1 cellular context compared by ENCODE assay signal in the genomic region with DNA sequence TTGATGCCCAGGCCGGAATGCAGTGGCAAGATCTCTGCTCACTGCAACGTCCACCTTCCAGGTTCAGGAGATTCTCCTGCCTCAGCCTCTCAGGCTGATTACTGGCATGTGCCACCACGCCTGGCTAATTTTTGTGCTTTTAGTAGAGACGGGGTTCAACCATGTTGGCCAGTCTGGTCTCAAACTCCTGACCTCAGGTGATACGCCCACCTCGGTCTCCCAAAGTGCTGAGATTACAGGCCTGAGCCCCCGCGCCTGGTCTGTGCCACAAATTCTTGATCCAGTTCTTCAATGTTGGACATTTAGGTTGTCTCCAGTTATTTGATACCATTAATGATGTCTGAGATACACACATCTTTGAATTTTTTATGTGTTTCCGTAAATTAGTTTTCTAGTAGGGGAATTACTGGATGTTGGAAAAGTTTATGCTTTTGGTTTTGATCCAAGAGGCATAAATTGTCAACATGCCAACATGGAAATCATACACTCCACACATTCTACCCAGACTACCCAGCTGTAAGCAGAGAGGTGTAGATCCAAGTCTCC.
A peak's percentile ranks its signal among the peaks of the same experiment; 100 is the strongest.
TF ChIP-seq lines count a peak whose summit lies in the region.

No MANE protein-coding gene starts in this region.

TF ChIP-seq in K562, 482 proteins besides CTCF, POLR2A, EP300 and RAD21:
- TF ChIP-seq PBX2 (CRISPR knock-in tag; IDR thresholded peaks at IDR 0.05; ENCODE audit: low read depth) (no peak), PBX2 (tag; conservative IDR thresholded peaks at IDR 0.05; ENCODE audit: low read depth) (no peak), CHD4 (IDR thresholded peaks at IDR 0.05; ENCODE audit: insufficient read depth, insufficient replicate concordance, low read depth, low read length, poor library complexity, severe bottlenecking) (no peak), ZNF197 (CRISPR knock-in tag; IDR thresholded peaks at IDR 0.05; ENCODE audit: low read depth) (0 out of 2 replicates have a peak, but pooled peaks have one; percentile 53), CREB1 (IDR thresholded peaks at IDR 0.05) (no peak), CREB1 (CRISPR knock-in tag; IDR thresholded peaks at IDR 0.05) (no peak), NFIC (IDR thresholded peaks at IDR 0.05) (peak; percentile 59), JUN (IDR thresholded peaks at IDR 0.05; ENCODE audit: borderline replicate concordance, low read depth, low read length) (no peak), JUN (CRISPR knock-in tag; IDR thresholded peaks at IDR 0.05; ENCODE audit: borderline replicate concordance) (0 out of 2 replicates have a peak, but pooled peaks have one; percentile 5), SNIP1 (IDR thresholded peaks at IDR 0.05; ENCODE audit: low read depth) (no peak), DACH1 (IDR thresholded peaks at IDR 0.05; ENCODE audit: partially characterized antibody) (peak; percentile 14), GMEB1 (CRISPR knock-in tag; IDR thresholded peaks at IDR 0.05) (no peak), ZNF589 (CRISPR knock-in tag; IDR thresholded peaks at IDR 0.05; ENCODE audit: low read depth) (peak; percentile 36; the same call in 1 of the 2 replicates), RHOXF2B (CRISPR knock-in tag; conservative IDR thresholded peaks at IDR 0.05) (no peak), ARNT (IDR thresholded peaks at IDR 0.05) (0 out of 4 replicates have a peak, but pooled peaks of 1 of the 2 experiments have one; percentile 22), BACH1 (tag; IDR thresholded peaks at IDR 0.05) (0 out of 2 replicates have a peak, but pooled peaks have one; percentile 21), NR2C2 (CRISPR knock-in tag; IDR thresholded peaks at IDR 0.05) (no peak), NR2C2 (tag; IDR thresholded peaks at IDR 0.05) (0 out of 2 replicates have a peak, but pooled peaks have one; percentile 92), E2F6 (IDR thresholded peaks at IDR 0.05; ENCODE audit: borderline replicate concordance in 1 of 2, extremely low read depth in 1 of 2, insufficient read depth in 1 of 2, insufficient read length in 1 of 2, low read depth in 1 of 2, low read length in 1 of 2, poor library complexity in 1 of 2, severe bottlenecking in 1 of 2) (no peak)
- TF ChIP-seq, protein P1, sequence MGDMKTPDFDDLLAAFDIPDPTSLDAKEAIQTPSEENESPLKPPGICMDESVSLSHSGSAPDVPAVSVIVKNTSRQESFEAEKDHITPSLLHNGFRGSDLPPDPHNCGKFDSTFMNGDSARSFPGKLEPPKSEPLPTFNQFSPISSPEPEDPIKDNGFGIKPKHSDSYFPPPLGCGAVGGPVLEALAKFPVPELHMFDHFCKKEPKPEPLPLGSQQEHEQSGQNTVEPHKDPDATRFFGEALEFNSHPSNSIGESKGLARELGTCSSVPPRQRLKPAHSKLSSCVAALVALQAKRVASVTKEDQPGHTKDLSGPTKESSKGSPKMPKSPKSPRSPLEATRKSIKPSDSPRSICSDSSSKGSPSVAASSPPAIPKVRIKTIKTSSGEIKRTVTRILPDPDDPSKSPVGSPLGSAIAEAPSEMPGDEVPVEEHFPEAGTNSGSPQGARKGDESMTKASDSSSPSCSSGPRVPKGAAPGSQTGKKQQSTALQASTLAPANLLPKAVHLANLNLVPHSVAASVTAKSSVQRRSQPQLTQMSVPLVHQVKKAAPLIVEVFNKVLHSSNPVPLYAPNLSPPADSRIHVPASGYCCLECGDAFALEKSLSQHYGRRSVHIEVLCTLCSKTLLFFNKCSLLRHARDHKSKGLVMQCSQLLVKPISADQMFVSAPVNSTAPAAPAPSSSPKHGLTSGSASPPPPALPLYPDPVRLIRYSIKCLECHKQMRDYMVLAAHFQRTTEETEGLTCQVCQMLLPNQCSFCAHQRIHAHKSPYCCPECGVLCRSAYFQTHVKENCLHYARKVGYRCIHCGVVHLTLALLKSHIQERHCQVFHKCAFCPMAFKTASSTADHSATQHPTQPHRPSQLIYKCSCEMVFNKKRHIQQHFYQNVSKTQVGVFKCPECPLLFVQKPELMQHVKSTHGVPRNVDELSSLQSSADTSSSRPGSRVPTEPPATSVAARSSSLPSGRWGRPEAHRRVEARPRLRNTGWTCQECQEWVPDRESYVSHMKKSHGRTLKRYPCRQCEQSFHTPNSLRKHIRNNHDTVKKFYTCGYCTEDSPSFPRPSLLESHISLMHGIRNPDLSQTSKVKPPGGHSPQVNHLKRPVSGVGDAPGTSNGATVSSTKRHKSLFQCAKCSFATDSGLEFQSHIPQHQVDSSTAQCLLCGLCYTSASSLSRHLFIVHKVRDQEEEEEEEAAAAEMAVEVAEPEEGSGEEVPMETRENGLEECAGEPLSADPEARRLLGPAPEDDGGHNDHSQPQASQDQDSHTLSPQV (IDR thresholded peaks at IDR 0.05) = 0 out of 2 replicates have a peak, but pooled peaks have one; percentile 20
- TF ChIP-seq, protein P2, sequence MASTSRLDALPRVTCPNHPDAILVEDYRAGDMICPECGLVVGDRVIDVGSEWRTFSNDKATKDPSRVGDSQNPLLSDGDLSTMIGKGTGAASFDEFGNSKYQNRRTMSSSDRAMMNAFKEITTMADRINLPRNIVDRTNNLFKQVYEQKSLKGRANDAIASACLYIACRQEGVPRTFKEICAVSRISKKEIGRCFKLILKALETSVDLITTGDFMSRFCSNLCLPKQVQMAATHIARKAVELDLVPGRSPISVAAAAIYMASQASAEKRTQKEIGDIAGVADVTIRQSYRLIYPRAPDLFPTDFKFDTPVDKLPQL (IDR thresholded peaks at IDR 0.05; ENCODE audit: extremely low read depth, insufficient read length) = no peak
- TF ChIP-seq, protein P3, sequence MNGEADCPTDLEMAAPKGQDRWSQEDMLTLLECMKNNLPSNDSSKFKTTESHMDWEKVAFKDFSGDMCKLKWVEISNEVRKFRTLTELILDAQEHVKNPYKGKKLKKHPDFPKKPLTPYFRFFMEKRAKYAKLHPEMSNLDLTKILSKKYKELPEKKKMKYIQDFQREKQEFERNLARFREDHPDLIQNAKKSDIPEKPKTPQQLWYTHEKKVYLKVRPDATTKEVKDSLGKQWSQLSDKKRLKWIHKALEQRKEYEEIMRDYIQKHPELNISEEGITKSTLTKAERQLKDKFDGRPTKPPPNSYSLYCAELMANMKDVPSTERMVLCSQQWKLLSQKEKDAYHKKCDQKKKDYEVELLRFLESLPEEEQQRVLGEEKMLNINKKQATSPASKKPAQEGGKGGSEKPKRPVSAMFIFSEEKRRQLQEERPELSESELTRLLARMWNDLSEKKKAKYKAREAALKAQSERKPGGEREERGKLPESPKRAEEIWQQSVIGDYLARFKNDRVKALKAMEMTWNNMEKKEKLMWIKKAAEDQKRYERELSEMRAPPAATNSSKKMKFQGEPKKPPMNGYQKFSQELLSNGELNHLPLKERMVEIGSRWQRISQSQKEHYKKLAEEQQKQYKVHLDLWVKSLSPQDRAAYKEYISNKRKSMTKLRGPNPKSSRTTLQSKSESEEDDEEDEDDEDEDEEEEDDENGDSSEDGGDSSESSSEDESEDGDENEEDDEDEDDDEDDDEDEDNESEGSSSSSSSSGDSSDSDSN (IDR thresholded peaks at IDR 0.05; ENCODE audit: borderline replicate concordance in 1 of 2, low read depth in 2 of 2, low read length in 2 of 2) = 0 out of 4 replicates have a peak, but pooled peaks of 1 of the 2 experiments have one; percentile 21
